Comparison of ENCODE assay signal across 10 cellular contexts in genomic region chr4:52983563-52984303, GRCh38.
DNase-seq lines count a peak whose midpoint lies in the region; ATAC-seq and TF ChIP-seq lines count a peak whose summit lies in the region.
"Had no signal": no experiment of that assay in that cellular context is flagged by ENCODE, and none has a peak within 500 bp of the region (broad histone marks: within the 10 kb centered on the region; RNA-seq: fewer than 3 reads in every experiment).

No MANE protein-coding gene starts in this region.

- H3K4me3 ChIP-seq in ACC112 (ENCODE audit: low read depth, low read length) = no peak overlapping the region
- no peak overlapping the region for H3K4me3 ChIP-seq in tibial artery
- no peak overlapping the region for H3K4me3 ChIP-seq in MG63

- POLR2A ChIA-PET in MCF 10A (lab: Yijun Ruan, JAX) = interaction anchor here (0.7 to 1.4 kb wide), 3 partner anchors 326 to 1250 kb away, joined by 3 read pairs; no protein-coding TSS in a partner anchor

- CTCF ChIA-PET in MCF 10A (lab: Yijun Ruan, JAX) = interaction anchor here (0.6 to 7.5 kb wide), 44 partner anchors 10 to 1250 kb away, joined by 3 to 244 read pairs (median 4); no protein-coding TSS in a partner anchor

- H2AFZ ChIP-seq in ACC112 (ENCODE audit: low read length, unreplicated experiment) = peak overlapping the region; percentile 28

- DNase-seq in NCI-H69 (lab: John Stamatoyannopoulos, UW) (peak; percentile 75), MCF 10A (ENCODE audit: unreplicated experiment) (peak; percentile 77), iris pigment epithelial cell (ENCODE audit: low read depth) (peak; percentile 52), tibial artery (no peak), MG63 (no peak)

- TF ChIP-seq CTCF in GM12872 (IDR thresholded peaks at IDR 0.05; ENCODE audit: insufficient read depth, low read depth, low read length) (peak; percentile 48; the same call in 2 of the 3 replicates), MCF 10A (IDR thresholded peaks at IDR 0.05; ENCODE audit: unreplicated experiment) (peak; percentile 50), tibial artery (IDR thresholded peaks at IDR 0.05) (peak; percentile 63 to 77)

- no peaks in the 10 kb centered on the region for H3K36me3 Mint-ChIP-seq in MCF 10A (ENCODE audit: insufficient read depth, unreplicated experiment)

- H3K27ac Mint-ChIP-seq in MCF 10A (ENCODE audit: low read depth, unreplicated experiment) = no peak overlapping the region
- H3K27ac Mint-ChIP-seq: dendritic cell treated with granulocyte-macrophage colony-stimulating factor and Interleukin-4, amounts not matched to agents 40 ng/mL and 50 ng/mL, for 4 days; stimulated activated naive CD8-positive, alpha-beta T cell treated with anti-CD3 and anti-CD28 coated beads, Interleukin-15, amount 100 ng/mL, for 72 hours had no signal

- H3K4me1 Mint-ChIP-seq in MCF 10A (ENCODE audit: insufficient read depth, unreplicated experiment) = no peaks in the 10 kb centered on the region
- H3K4me1 Mint-ChIP-seq: stimulated activated naive CD8-positive, alpha-beta T cell treated with anti-CD3 and anti-CD28 coated beads, Interleukin-15, amount 100 ng/mL, for 72 hours had no signal

- peak; percentile 51 for ATAC-seq in HG03469 (IDR thresholded peaks at IDR 0.05; ENCODE audit: unreplicated experiment)
- ATAC-seq: stimulated activated naive CD8-positive, alpha-beta T cell treated with anti-CD3 and anti-CD28 coated beads, Interleukin-15, amount 100 ng/mL, for 72 hours had no signal

- no peaks in the 10 kb centered on the region for H3K27me3 ChIP-seq in ACC112 (ENCODE audit: insufficient read depth, low read length)
- H3K27me3 ChIP-seq in tibial artery = no peaks in the 10 kb centered on the region
- H3K27me3 ChIP-seq in MG63 = no peaks in the 10 kb centered on the region

- H3K27me3 Mint-ChIP-seq in MCF 10A (ENCODE audit: insufficient read depth, unreplicated experiment) = no peaks in the 10 kb centered on the region
- H3K27me3 Mint-ChIP-seq: dendritic cell treated with granulocyte-macrophage colony-stimulating factor and Interleukin-4, amounts not matched to agents 40 ng/mL and 50 ng/mL, for 4 days; stimulated activated naive CD8-positive, alpha-beta T cell treated with anti-CD3 and anti-CD28 coated beads, Interleukin-15, amount 100 ng/mL, for 72 hours had no signal

- H3K36me3 ChIP-seq in ACC112 (ENCODE audit: insufficient read depth, low read length) (no peaks in the 10 kb centered on the region), tibial artery (no peaks in the 10 kb centered on the region), MG63 (no peaks in the 10 kb centered on the region; the same call in 1 of the 2 replicates)

- H3K4me3 Mint-ChIP-seq in MCF 10A (ENCODE audit: unreplicated experiment) = no peak overlapping the region
- H3K4me3 Mint-ChIP-seq: dendritic cell treated with granulocyte-macrophage colony-stimulating factor and Interleukin-4, amounts not matched to agents 40 ng/mL and 50 ng/mL, for 4 days; stimulated activated naive CD8-positive, alpha-beta T cell treated with anti-CD3 and anti-CD28 coated beads, Interleukin-15, amount 100 ng/mL, for 72 hours had no signal

- no peaks in the 10 kb centered on the region for H3K9me3 Mint-ChIP-seq in MCF 10A (ENCODE audit: unreplicated experiment)
- H3K9me3 Mint-ChIP-seq: dendritic cell treated with granulocyte-macrophage colony-stimulating factor and Interleukin-4, amounts not matched to agents 40 ng/mL and 50 ng/mL, for 4 days; stimulated activated naive CD8-positive, alpha-beta T cell treated with anti-CD3 and anti-CD28 coated beads, Interleukin-15, amount 100 ng/mL, for 72 hours had no signal

- H3K79me2 ChIP-seq in ACC112 (ENCODE audit: control insufficient read depth, insufficient read depth, low read length, unreplicated experiment) = no peaks in the 10 kb centered on the region

- H3K9me3 ChIP-seq in tibial artery (no peaks in the 10 kb centered on the region), MG63 (no peaks in the 10 kb centered on the region)

- no TSS peak for BruUV-seq in MCF 10A (replicated peaks; lab: Mats Ljungman, UMichigan)

- intact Hi-C loops in MCF 10A (cut with micrococcal nuclease) (loop anchor here (1.0 to 5.0 kb wide), 4 partner anchors 271 to 1251 kb away; no protein-coding TSS in a partner anchor), tibial artery (cut with DNase I; ENCODE audit: low total_unique reads) (loop anchor here (2.0 to 10.0 kb wide), 4 partner anchors 119 to 739 kb away; partner anchors contain the start of gene RASL11B)

- H3K4me1 ChIP-seq in ACC112 (ENCODE audit: control insufficient read depth, insufficient read depth, low read length, unreplicated experiment) (no peaks in the 10 kb centered on the region), tibial artery (no peaks in the 10 kb centered on the region)

- no peak overlapping the region for H3K27ac ChIP-seq in ACC112 (ENCODE audit: low read depth, low read length)
- H3K27ac ChIP-seq in tibial artery = no peak overlapping the region

Comparison
In these comparisons a context has a peak if more than half of its experiments do, and no peak if none do; other contexts are left out.
1. DNase-seq: peak in NCI-H69 (single experiment), MCF 10A (single experiment) and iris pigment epithelial cell (single experiment); none in tibial artery (0 of 2) and MG63 (single experiment).
2. Peak in every context shown above with its lines, with median percentiles within 50 percentile points of each other: CTCF ChIP-seq.